ENCODE assay signal across 25 cellular contexts in the genomic region with DNA sequence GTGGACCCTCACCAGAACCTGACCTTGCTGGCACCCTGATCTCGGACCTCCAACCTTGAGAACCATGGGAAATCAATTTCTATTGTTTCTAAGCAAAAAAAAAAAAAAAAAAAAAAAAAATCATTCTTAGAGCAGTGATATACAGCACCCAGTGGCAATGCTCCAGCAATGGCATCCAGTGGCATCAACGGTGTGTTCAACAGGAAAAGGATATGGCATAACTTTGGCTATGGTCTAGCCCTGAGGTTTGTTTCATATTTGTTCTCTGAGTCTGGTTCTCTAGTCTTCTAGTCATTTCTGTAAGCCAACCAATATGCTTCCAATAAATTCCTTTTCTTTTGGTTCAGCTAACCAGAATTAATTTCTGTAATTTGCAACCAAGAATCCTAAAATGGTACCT. TPM values are rescaled to one million over a fixed set of nuclear protein-coding genes. Genes with fewer than 3 reads are reported as not detected.
DNase-seq lines count a peak whose midpoint lies in the region; ATAC-seq, FAIRE-seq and TF ChIP-seq lines count a peak whose summit lies in the region.
"Had no signal": no experiment of that assay in that cellular context is flagged by ENCODE, and none has a peak within 500 bp of the region (broad histone marks: within the 10 kb centered on the region; RNA-seq: fewer than 3 reads in every experiment).

No MANE protein-coding gene starts in this region.

- H3K4me1 Mint-ChIP-seq in activated CD4-positive, alpha-beta T cell treated with anti-CD3 and anti-CD28 coated beads for 36 hours: peaks cover 42% of the 10 kb centered on the region
- peaks cover 26% of the 10 kb centered on the region for H3K4me1 Mint-ChIP-seq in activated CD4-positive, alpha-beta T cell treated with anti-CD3 and anti-CD28 coated beads, Interleukin-2, amount 10 ng/mL, durations not matched to agents 24 days and 14 days
- H3K4me1 Mint-ChIP-seq in activated CD8-positive, alpha-beta T cell treated with anti-CD3 and anti-CD28 coated beads for 36 hours (ENCODE audit: low read depth): peaks cover 55% of the 10 kb centered on the region
- peaks cover 31 to 74% (median 49%) of the 10 kb centered on the region in 7 donors for H3K4me1 Mint-ChIP-seq in naive thymus-derived CD4-positive, alpha-beta T cell

- H3K4me1 ChIP-seq in naive thymus-derived CD4-positive, alpha-beta T cell (ENCODE audit: control insufficient read depth in 2 of 2, insufficient read depth in 2 of 2, low read length in 2 of 2): peaks cover 13 to 15% of the 10 kb centered on the region in 2 donors
- peaks cover 5% of the 10 kb centered on the region for H3K4me1 ChIP-seq in vagina

- H3K36me3 ChIP-seq in naive thymus-derived CD4-positive, alpha-beta T cell (ENCODE audit: control insufficient read depth in 2 of 3, insufficient read depth in 3 of 3, low read length in 3 of 3): no peaks in the 10 kb centered on the region
- H3K36me3 ChIP-seq in vagina: no peaks in the 10 kb centered on the region
- H3K36me3 ChIP-seq: stomach, upper lobe of right lung had no signal

- POLR2A ChIA-PET in activated CD4-positive, alpha-beta T cell treated with anti-CD3 and anti-CD28 coated beads for 36 hours (lab: Charles Lee): no interaction called here
- POLR2A ChIA-PET in activated CD8-positive, alpha-beta T cell treated with anti-CD3 and anti-CD28 coated beads for 36 hours (lab: Charles Lee): interaction anchor here (0.6 to 1.2 kb wide), 4 partner anchors 19 to 682 kb away, joined by 3 to 8 read pairs (median 4); a partner anchor contains a TSS
- POLR2A ChIA-PET in naive thymus-derived CD4-positive, alpha-beta T cell (lab: Charles Lee): interaction anchor here (0.6 kb wide), 1 partner anchor 10 kb away, joined by 3 read pairs; no protein-coding TSS in a partner anchor

- no peak for TF ChIP-seq CTCF in activated CD8-positive, alpha-beta T cell treated with anti-CD3 and anti-CD28 coated beads for 36 hours (IDR thresholded peaks at IDR 0.05)
- TF ChIP-seq CTCF in vagina (IDR thresholded peaks at IDR 0.05): no peak

- FAIRE-seq in GM12891 (lab: Jason Lieb, UNC): no peak
- FAIRE-seq: endometrium, small intestine had no signal

- TF ChIP-seq POLR2A in GM12891 (IDR thresholded peaks at IDR 0.05; ENCODE audit: low read depth, low read length) (0 out of 2 replicates have a peak, but pooled peaks have one; percentile 9), vagina (IDR thresholded peaks at IDR 0.05) (no peak)

- no peak for DNase-seq in activated CD4-positive, alpha-beta T cell treated with anti-CD3 and anti-CD28 coated beads for 36 hours
- DNase-seq in activated CD4-positive, alpha-beta T cell treated with anti-CD3 and anti-CD28 coated beads, Interleukin-2, amount 10 ng/mL, durations not matched to agents 24 days and 14 days: no peak
- no peak for DNase-seq in GM12891 (ENCODE audit: insufficient read length, low spot score)
- no peak for DNase-seq in activated CD8-positive, alpha-beta T cell treated with anti-CD3 and anti-CD28 coated beads for 36 hours
- DNase-seq in naive thymus-derived CD4-positive, alpha-beta T cell: no peak
- no peak for DNase-seq in cortex of kidney (lab: John Stamatoyannopoulos, UW)
- DNase-seq in vagina (ENCODE audit: extremely low spot score in 2 of 2): no peak
- DNase-seq: 8988T; activated CD4-positive, CD25-positive, alpha-beta regulatory T cell treated with anti-CD3 and anti-CD28 coated beads, Interleukin-2, amount 50 U/mL, for 72 hours; activated T-cell treated with anti-CD3 and anti-CD28 coated beads, Interleukin-2, amount 50 U/mL, for 1 hour; anterior cingulate cortex; DND-41; foreskin melanocyte; NCI-H1694; NCI-H446 treated with DMSO at 0.1 percent for 48 hours; posterior cingulate gyrus; Right ventricle myocardium superior; small intestine; stomach; upper lobe of right lung had no signal

- H3K9me3 Mint-ChIP-seq in activated CD4-positive, alpha-beta T cell treated with anti-CD3 and anti-CD28 coated beads for 36 hours (ENCODE audit: low read depth): peaks cover 4% of the 10 kb centered on the region
- no peaks in the 10 kb centered on the region for H3K9me3 Mint-ChIP-seq in activated CD4-positive, alpha-beta T cell treated with anti-CD3 and anti-CD28 coated beads, Interleukin-2, amount 10 ng/mL, durations not matched to agents 24 days and 14 days
- H3K9me3 Mint-ChIP-seq in activated CD8-positive, alpha-beta T cell treated with anti-CD3 and anti-CD28 coated beads for 36 hours: no peaks in the 10 kb centered on the region
- H3K9me3 Mint-ChIP-seq in naive thymus-derived CD4-positive, alpha-beta T cell: peaks cover 0 to 7% (median 0%) of the 10 kb centered on the region in 11 donors
- H3K9me3 Mint-ChIP-seq: CD14-positive monocyte, GM23338 had no signal

- intact Hi-C loops in activated CD4-positive, alpha-beta T cell treated with anti-CD3 and anti-CD28 coated beads for 36 hours (cut with DNase I, micrococcal nuclease): loop anchor here in 1 of 2 experiments (10.0 kb wide), 1 partner anchor 52 kb away; no protein-coding TSS in a partner anchor
- intact Hi-C loops in activated CD4-positive, alpha-beta T cell treated with anti-CD3 and anti-CD28 coated beads, Interleukin-2, amount 10 ng/mL, durations not matched to agents 24 days and 14 days (cut with micrococcal nuclease): loop anchor here (2.0 kb wide), 1 partner anchor 14 kb away; no protein-coding TSS in a partner anchor
- intact Hi-C loops in activated CD8-positive, alpha-beta T cell treated with anti-CD3 and anti-CD28 coated beads for 36 hours (cut with micrococcal nuclease): no loop called here
- intact Hi-C loops in naive thymus-derived CD4-positive, alpha-beta T cell (cut with micrococcal nuclease): no loop called here
- intact Hi-C loops in vagina (cut with DNase I): no loop called here

- no peaks in the 10 kb centered on the region for H3K27me3 ChIP-seq in naive thymus-derived CD4-positive, alpha-beta T cell (ENCODE audit: control insufficient read depth in 2 of 2, insufficient read depth in 2 of 2, low read length in 2 of 2)
- H3K27me3 ChIP-seq in vagina: no peaks in the 10 kb centered on the region
- H3K27me3 ChIP-seq: stomach, upper lobe of right lung had no signal

- no peak overlapping the region for H3K4me3 Mint-ChIP-seq in activated CD4-positive, alpha-beta T cell treated with anti-CD3 and anti-CD28 coated beads for 36 hours
- no peak overlapping the region for H3K4me3 Mint-ChIP-seq in activated CD4-positive, alpha-beta T cell treated with anti-CD3 and anti-CD28 coated beads, Interleukin-2, amount 10 ng/mL, durations not matched to agents 24 days and 14 days
- H3K4me3 Mint-ChIP-seq in activated CD8-positive, alpha-beta T cell treated with anti-CD3 and anti-CD28 coated beads for 36 hours: no peak overlapping the region
- H3K4me3 Mint-ChIP-seq in naive thymus-derived CD4-positive, alpha-beta T cell: peak overlapping the region in 5 of 10 donors; percentile 15 to 59 (median 27)
- H3K4me3 Mint-ChIP-seq: CD14-positive monocyte, GM23338 had no signal

- H3K36me3 Mint-ChIP-seq in activated CD4-positive, alpha-beta T cell treated with anti-CD3 and anti-CD28 coated beads for 36 hours (ENCODE audit: low read depth): peaks cover 22% of the 10 kb centered on the region
- H3K36me3 Mint-ChIP-seq in activated CD4-positive, alpha-beta T cell treated with anti-CD3 and anti-CD28 coated beads, Interleukin-2, amount 10 ng/mL, durations not matched to agents 24 days and 14 days (ENCODE audit: low read depth): peaks cover 26% of the 10 kb centered on the region
- H3K36me3 Mint-ChIP-seq in activated CD8-positive, alpha-beta T cell treated with anti-CD3 and anti-CD28 coated beads for 36 hours (ENCODE audit: low read depth): peaks cover 36% of the 10 kb centered on the region
- H3K36me3 Mint-ChIP-seq in naive thymus-derived CD4-positive, alpha-beta T cell: peaks cover 8 to 40% (median 35%) of the 10 kb centered on the region in 5 donors

- H3K27me3 Mint-ChIP-seq in activated CD4-positive, alpha-beta T cell treated with anti-CD3 and anti-CD28 coated beads for 36 hours: no peaks in the 10 kb centered on the region
- H3K27me3 Mint-ChIP-seq in activated CD4-positive, alpha-beta T cell treated with anti-CD3 and anti-CD28 coated beads, Interleukin-2, amount 10 ng/mL, durations not matched to agents 24 days and 14 days: no peaks in the 10 kb centered on the region
- no peaks in the 10 kb centered on the region for H3K27me3 Mint-ChIP-seq in activated CD8-positive, alpha-beta T cell treated with anti-CD3 and anti-CD28 coated beads for 36 hours
- H3K27me3 Mint-ChIP-seq in naive thymus-derived CD4-positive, alpha-beta T cell: no peaks in the 10 kb centered on the region

- CTCF ChIA-PET in activated CD4-positive, alpha-beta T cell treated with anti-CD3 and anti-CD28 coated beads for 36 hours (lab: Charles Lee): interaction anchor here (0.7 kb wide), 1 partner anchor 8 kb away, joined by 3 read pairs; no protein-coding TSS in a partner anchor
- CTCF ChIA-PET in activated CD8-positive, alpha-beta T cell treated with anti-CD3 and anti-CD28 coated beads for 36 hours (lab: Charles Lee): no interaction called here
- CTCF ChIA-PET in naive thymus-derived CD4-positive, alpha-beta T cell (lab: Charles Lee): interaction anchor here (0.5 to 0.6 kb wide), 2 partner anchors 24 to 78 kb away, joined by 3 read pairs; no protein-coding TSS in a partner anchor

- H3K4me3 ChIP-seq in naive thymus-derived CD4-positive, alpha-beta T cell (ENCODE audit: low read length): no peak overlapping the region
- no peak overlapping the region for H3K4me3 ChIP-seq in vagina
- H3K4me3 ChIP-seq: GM23338, stomach, upper lobe of right lung had no signal

- H3K9me3 ChIP-seq in naive thymus-derived CD4-positive, alpha-beta T cell (ENCODE audit: control insufficient read depth in 2 of 3, low read length in 3 of 3): no peaks in the 10 kb centered on the region
- H3K9me3 ChIP-seq in vagina: no peaks in the 10 kb centered on the region
- H3K9me3 ChIP-seq: stomach, upper lobe of right lung had no signal

- peak; percentile 42 for ATAC-seq in activated CD4-positive, alpha-beta T cell treated with anti-CD3 and anti-CD28 coated beads for 36 hours
- ATAC-seq in activated CD8-positive, alpha-beta T cell treated with anti-CD3 and anti-CD28 coated beads for 36 hours: peak; percentile 34
- peak; percentile 33 for ATAC-seq in naive thymus-derived CD4-positive, alpha-beta T cell
- ATAC-seq in HG02981 (IDR thresholded peaks at IDR 0.05; ENCODE audit: unreplicated experiment): no peak
- ATAC-seq: GM23338, left lobe of liver, upper lobe of right lung had no signal

- H3K27ac Mint-ChIP-seq in activated CD4-positive, alpha-beta T cell treated with anti-CD3 and anti-CD28 coated beads for 36 hours: peak overlapping the region; percentile 48
- no peak overlapping the region for H3K27ac Mint-ChIP-seq in activated CD4-positive, alpha-beta T cell treated with anti-CD3 and anti-CD28 coated beads, Interleukin-2, amount 10 ng/mL, durations not matched to agents 24 days and 14 days
- H3K27ac Mint-ChIP-seq in activated CD8-positive, alpha-beta T cell treated with anti-CD3 and anti-CD28 coated beads for 36 hours: peak overlapping the region; percentile 78
- H3K27ac Mint-ChIP-seq in naive thymus-derived CD4-positive, alpha-beta T cell: peak overlapping the region in 3 of 9 donors; percentile 18 to 85 (median 49)
- H3K27ac Mint-ChIP-seq: GM23338 had no signal

- no peak overlapping the region for H3K27ac ChIP-seq in naive thymus-derived CD4-positive, alpha-beta T cell (ENCODE audit: low read depth, low read length)
- H3K27ac ChIP-seq in vagina: no peak overlapping the region
- H3K27ac ChIP-seq: stomach, upper lobe of right lung had no signal

RNA-seq across cellular contexts. Expression of a gene that starts 19.2 kb away (rescaled TPM):
- 10 to 100 TPM; 35.6 to 43.5 TPM for total RNA-seq in activated CD4-positive, alpha-beta T cell treated with anti-CD3 and anti-CD28 coated beads for 36 hours
- 44.2 and 48.3 TPM in 2 replicates for total RNA-seq in activated CD4-positive, alpha-beta T cell treated with anti-CD3 and anti-CD28 coated beads, Interleukin-2, amount 10 ng/mL, durations not matched to agents 24 days and 14 days
- 17.3 TPM for polyA plus RNA-seq in GM12891 (2012; ENCODE audit: low read depth, missing spikeins)
- 10 to 100 TPM; 53.1 to 54.7 TPM for total RNA-seq in activated CD8-positive, alpha-beta T cell treated with anti-CD3 and anti-CD28 coated beads for 36 hours
- 10 to 100 TPM; 40.0 to 67.9 (median 64.6) TPM for total RNA-seq in naive thymus-derived CD4-positive, alpha-beta T cell
- polyA plus RNA-seq in naive thymus-derived CD4-positive, alpha-beta T cell: 10 to 100 TPM; 14.1 to 14.9 TPM
- 28.7 TPM for total RNA-seq in vagina
